Comparison of ENCODE assay signal across 10 cellular contexts in genomic region chr5:55850839-55851674, GRCh38. TPM values are rescaled to one million over a fixed set of nuclear protein-coding genes. Genes with fewer than 3 reads are reported as not detected.
A peak's percentile ranks its signal among the peaks of the same experiment; 100 is the strongest.
DNase-seq lines count a peak whose midpoint lies in the region; ATAC-seq lines count a peak whose summit lies in the region.
"Had no signal": no experiment of that assay in that cellular context is flagged by ENCODE, and none has a peak within 500 bp of the region (broad histone marks: within the 10 kb centered on the region; RNA-seq: fewer than 3 reads in every experiment).

TSS of gene IL31RA (plus strand) at chr5:55851357. CDS start at chr5:55851571, 214 bp downstream.

- H3K9me3 ChIP-seq in aorta (ENCODE audit: control insufficient read depth, low read length): no peaks in the 10 kb centered on the region

- H3K27me3 ChIP-seq in aorta (ENCODE audit: control insufficient read depth in 1 of 2, insufficient read depth in 2 of 2, low read length in 1 of 2): no peaks in the 10 kb centered on the region

- H3K4me3 ChIP-seq in aorta (ENCODE audit: low read length in 2 of 2): peak within 1 kb of the TSS; percentile 21 to 65

- WGBS in aorta, 2 donors: 70 to 73% methylated on average over 10 of the region's 10 CpGs

- peaks cover 25% of the 10 kb centered on the region for H3K4me1 Mint-ChIP-seq in activated CD4-positive, alpha-beta memory T cell treated with anti-CD3 and anti-CD28 coated beads for 36 hours (ENCODE audit: low read depth)

- no peak within 1 kb of the TSS for H3K4me3 Mint-ChIP-seq in activated CD4-positive, alpha-beta memory T cell treated with anti-CD3 and anti-CD28 coated beads for 36 hours

- no peaks in the 10 kb centered on the region for H3K9me3 Mint-ChIP-seq in activated CD4-positive, alpha-beta memory T cell treated with anti-CD3 and anti-CD28 coated beads for 36 hours

- ATAC-seq in left ventricle myocardium superior (peak; percentile 36), Right ventricle myocardium inferior (no peak), aorta (ENCODE audit: low FRiP score) (peak; percentile 60), HG02938 (IDR thresholded peaks at IDR 0.05; ENCODE audit: unreplicated experiment) (no peak)

- H3K36me3 ChIP-seq in aorta (ENCODE audit: control insufficient read depth in 1 of 2, insufficient read depth in 2 of 2, low read length in 1 of 2): no peaks in the 10 kb centered on the region

- no peaks in the 10 kb centered on the region for H3K36me3 Mint-ChIP-seq in activated CD4-positive, alpha-beta memory T cell treated with anti-CD3 and anti-CD28 coated beads for 36 hours

- no peak within 1 kb of the TSS for H3K27ac ChIP-seq in aorta (ENCODE audit: low read depth in 1 of 2, low read length in 2 of 2)
- H3K27ac ChIP-seq: VCaP had no signal

- intact Hi-C loops in left ventricle myocardium superior (cut with micrococcal nuclease): no loop called here
- intact Hi-C loops in Right ventricle myocardium inferior (cut with DNase I): no loop called here
- intact Hi-C loops in aorta (cut with DNase I): no loop called here
- intact Hi-C loops in activated CD4-positive, alpha-beta memory T cell treated with anti-CD3 and anti-CD28 coated beads for 36 hours (cut with micrococcal nuclease): no loop called here

- H3K4me1 ChIP-seq in aorta (ENCODE audit: control insufficient read depth in 1 of 2, insufficient read depth in 2 of 2, low read length in 2 of 2): no peaks in the 10 kb centered on the region

- H3K27ac Mint-ChIP-seq in activated CD4-positive, alpha-beta memory T cell treated with anti-CD3 and anti-CD28 coated beads for 36 hours: no peak within 1 kb of the TSS

- peaks cover 3% of the 10 kb centered on the region for H3K27me3 Mint-ChIP-seq in activated CD4-positive, alpha-beta memory T cell treated with anti-CD3 and anti-CD28 coated beads for 36 hours

- DNase-seq in left ventricle myocardium superior: no peak
- DNase-seq in Right ventricle myocardium inferior (ENCODE audit: missing footprints): no peak
- DNase-seq in SIG-M5 treated with dmso at 0.1 percent for 504 hours (lab: John Stamatoyannopoulos, UW; ENCODE audit: unreplicated experiment): peak; percentile 81
- DNase-seq in fibroblast of the conjunctiva (ENCODE audit: low read depth): peak; percentile 73
- DNase-seq in aorta: no peak
- DNase-seq in NCI-H187 (lab: John Stamatoyannopoulos, UW): no peak
- DNase-seq in activated CD4-positive, alpha-beta memory T cell treated with anti-CD3 and anti-CD28 coated beads for 36 hours: no peak
- DNase-seq: anterior cingulate cortex had no signal

- CTCF ChIA-PET in activated CD4-positive, alpha-beta memory T cell treated with anti-CD3 and anti-CD28 coated beads for 36 hours (lab: Charles Lee): no interaction called here

- POLR2A ChIA-PET in activated CD4-positive, alpha-beta memory T cell treated with anti-CD3 and anti-CD28 coated beads for 36 hours (lab: Charles Lee): interaction anchor here (0.6 kb wide), 1 partner anchor 61 kb away, joined by 3 read pairs; no protein-coding TSS in a partner anchor

RNA-seq across cellular contexts. Expression of gene IL31RA, which starts in this region (rescaled TPM):
- total RNA-seq in left ventricle myocardium superior (not detected), Right ventricle myocardium inferior (not detected), aorta (1 to 10 TPM; 2.3 to 3.7 TPM)
- 1 to 10 TPM in 1 of 2 donors, under 1 TPM in 1; 0.36 to 1.3 TPM for polyA plus RNA-seq in aorta
- total RNA-seq in activated CD4-positive, alpha-beta memory T cell treated with anti-CD3 and anti-CD28 coated beads for 36 hours: under 1 TPM; 0.21 to 0.29 TPM

Comparison
In these comparisons a context has a peak if more than half of its experiments do, and no peak if none do; other contexts are left out.
1. Peak in ATAC-seq in left ventricle myocardium superior; RNA of the gene not detected or under 1 TPM.
2. DNase-seq: peak in SIG-M5 treated with dmso at 0.1 percent for 504 hours (single experiment) and fibroblast of the conjunctiva (single experiment); none in left ventricle myocardium superior (single experiment), Right ventricle myocardium inferior (single experiment), aorta (0 of 2), NCI-H187 (0 of 2) and activated CD4-positive, alpha-beta memory T cell treated with anti-CD3 and anti-CD28 coated beads for 36 hours (single experiment).